9 cellular contexts compared by ENCODE assay signal in the genomic region with DNA sequence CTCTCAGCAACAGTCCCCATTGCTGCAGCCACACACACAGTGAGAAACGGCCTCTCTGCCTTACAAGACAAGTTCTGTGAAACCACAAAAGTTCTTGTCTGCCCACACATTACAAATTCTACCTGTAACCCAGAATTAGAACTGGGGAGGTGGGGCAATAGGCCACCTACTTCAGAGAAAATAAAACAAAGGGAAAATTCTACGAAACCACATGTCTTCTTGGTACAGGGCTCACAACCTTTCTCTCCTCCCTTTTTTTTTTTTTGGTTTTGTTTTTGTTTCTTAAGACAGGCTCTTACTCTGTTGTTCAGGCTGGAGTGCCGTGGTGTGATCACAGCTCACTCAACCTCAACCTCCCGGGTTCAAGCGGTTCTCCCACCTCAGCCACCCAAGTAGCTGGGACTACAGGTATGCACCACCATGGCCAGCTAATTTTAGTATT. TPM values are rescaled to one million over a fixed set of nuclear protein-coding genes. Genes with fewer than 3 reads are reported as not detected.
DNase-seq lines count a peak whose midpoint lies in the region; ATAC-seq and TF ChIP-seq lines count a peak whose summit lies in the region.
"Had no signal": no experiment of that assay in that cellular context is flagged by ENCODE, and none has a peak within 500 bp of the region (broad histone marks: within the 10 kb centered on the region; RNA-seq: fewer than 3 reads in every experiment).

No MANE protein-coding gene starts in this region.

- TF ChIP-seq CTCF in mucosa of descending colon (IDR thresholded peaks at IDR 0.05) (no peak), lower lobe of right lung (IDR thresholded peaks at IDR 0.05) (no peak), WERI-Rb-1 (IDR thresholded peaks at IDR 0.05; ENCODE audit: low read depth, low read length) (no peak)

- intact Hi-C loops in mucosa of descending colon (cut with DNase I, micrococcal nuclease) (no loop called here), lower lobe of right lung (cut with DNase I) (no loop called here)

- DNase-seq in T-helper 22 cell (ENCODE audit: low read depth) = peak; percentile 14
- no peak for DNase-seq in mucosa of descending colon
- DNase-seq in superior temporal gyrus (ENCODE audit: extremely low spot score) = no peak
- DNase-seq in lower lobe of right lung = no peak
- DNase-seq in WERI-Rb-1 = no peak
- no peak for DNase-seq in NCI-H82 treated with DMSO at 0.1 percent for 48 hours (lab: John Stamatoyannopoulos, UW; ENCODE audit: unreplicated experiment)

- H3K4me1 ChIP-seq in mucosa of descending colon (ENCODE audit: low read depth) (no peaks in the 10 kb centered on the region), lower lobe of right lung (no peaks in the 10 kb centered on the region)
- H3K4me1 ChIP-seq: SJSA1 had no signal

- H3K36me3 ChIP-seq in mucosa of descending colon (ENCODE audit: low read depth) = no peaks in the 10 kb centered on the region
- no peaks in the 10 kb centered on the region for H3K36me3 ChIP-seq in lower lobe of right lung
- H3K36me3 ChIP-seq in WERI-Rb-1 = no peaks in the 10 kb centered on the region
- H3K36me3 ChIP-seq: SJSA1 had no signal

- H3K27me3 ChIP-seq in lower lobe of right lung (ENCODE audit: low read depth) (no peaks in the 10 kb centered on the region), WERI-Rb-1 (ENCODE audit: insufficient read depth, low read depth, severe bottlenecking) (no peaks in the 10 kb centered on the region)
- H3K27me3 ChIP-seq: SJSA1 had no signal

- H3K9me3 ChIP-seq in mucosa of descending colon (no peaks in the 10 kb centered on the region), lower lobe of right lung (no peaks in the 10 kb centered on the region), WERI-Rb-1 (ENCODE audit: severe bottlenecking) (no peaks in the 10 kb centered on the region)
- H3K9me3 ChIP-seq: SJSA1 had no signal

- H3K27ac ChIP-seq in lower lobe of right lung (no peak overlapping the region), WERI-Rb-1 (no peak overlapping the region)
- H3K27ac ChIP-seq: SJSA1 had no signal

- H3K4me3 ChIP-seq in mucosa of descending colon (no peak overlapping the region), lower lobe of right lung (no peak overlapping the region), WERI-Rb-1 (ENCODE audit: low read depth, low read length) (no peak overlapping the region)
- H3K4me3 ChIP-seq: SJSA1 had no signal

- ATAC-seq in GM18511 (IDR thresholded peaks at IDR 0.05; ENCODE audit: unreplicated experiment) (peak; percentile 94), HG02623 (IDR thresholded peaks at IDR 0.05; ENCODE audit: unreplicated experiment) (peak; percentile 93), mucosa of descending colon (peak; percentile 52), lower lobe of right lung (no peak)

RNA-seq across cellular contexts. Expression of a gene that starts 30.2 kb away (rescaled TPM):
- total RNA-seq in mucosa of descending colon (1 to 10 TPM; 2.5 to 3.5 (median 2.5) TPM), lower lobe of right lung (5.7 TPM)
- total RNA-seq: SJSA1 had no signal

Comparison
In these comparisons a context has a peak if more than half of its experiments do, and no peak if none do; other contexts are left out.
1. ATAC-seq: peak in GM18511 (single experiment), HG02623 (single experiment) and mucosa of descending colon (single experiment); none in lower lobe of right lung (0 of 2).